ENCODE assay signal across 9 cellular contexts in genomic region chr10:6141296-6142151, GRCh38. TPM values are rescaled to one million over a fixed set of nuclear protein-coding genes. Genes with fewer than 3 reads are reported as not detected.
DNase-seq lines count a peak whose midpoint lies in the region; ATAC-seq and TF ChIP-seq lines count a peak whose summit lies in the region.
"Had no signal": no experiment of that assay in that cellular context is flagged by ENCODE, and none has a peak within 500 bp of the region (broad histone marks: within the 10 kb centered on the region; RNA-seq: fewer than 3 reads in every experiment).

No MANE protein-coding gene starts in this region.

- TF ChIP-seq CTCF in ascending aorta (IDR thresholded peaks at IDR 0.05) = no peak

- peaks cover 6 to 8% of the 10 kb centered on the region in 2 donors for H3K4me1 ChIP-seq in ascending aorta

- peaks cover 9% of the 10 kb centered on the region for H3K36me3 Mint-ChIP-seq in activated T-cell treated with anti-CD3 and anti-CD28 coated beads, Interleukin-2, amount 50 U/mL, for 24 hours (ENCODE audit: low read depth)

- no peaks in the 10 kb centered on the region for H3K9me3 Mint-ChIP-seq in activated T-cell treated with anti-CD3 and anti-CD28 coated beads, Interleukin-2, amount 50 U/mL, for 24 hours

- no peaks in the 10 kb centered on the region for H3K36me3 ChIP-seq in ascending aorta

- peak; percentile 78 for DNase-seq in activated T-cell treated with anti-CD3 and anti-CD28 coated beads, Interleukin-2, amount 50 U/mL, for 24 hours
- no peak for DNase-seq in activated T-cell treated with anti-CD3 and anti-CD28 coated beads for 4 hours
- DNase-seq in NCI-H146 treated with DMSO at 0.1 percent for 48 hours (lab: John Stamatoyannopoulos, UW; ENCODE audit: unreplicated experiment) = peak; percentile 27
- no peak for DNase-seq in ascending aorta (ENCODE audit: low spot score in 2 of 2)
- peak; percentile 73 for DNase-seq in medulla oblongata (ENCODE audit: extremely low spot score)
- DNase-seq in UCSD-AML1 (lab: John Stamatoyannopoulos, UW; ENCODE audit: unreplicated experiment) = no peak
- DNase-seq in NK-92 (lab: John Stamatoyannopoulos, UW; ENCODE audit: unreplicated experiment) = no peak

- H3K4me1 Mint-ChIP-seq in activated T-cell treated with anti-CD3 and anti-CD28 coated beads, Interleukin-2, amount 50 U/mL, for 24 hours (ENCODE audit: low read depth) = peaks cover 84% of the 10 kb centered on the region

- H3K27me3 ChIP-seq in ascending aorta = no peaks in the 10 kb centered on the region

- no peaks in the 10 kb centered on the region for H3K9me3 ChIP-seq in ascending aorta

- H3K4me3 Mint-ChIP-seq in activated T-cell treated with anti-CD3 and anti-CD28 coated beads, Interleukin-2, amount 50 U/mL, for 24 hours = peak overlapping the region; percentile 67

- intact Hi-C loops in ascending aorta (cut with DNase I) = no loop called here

- H3K4me3 ChIP-seq in ascending aorta = peak overlapping the region; percentile 39 to 63

- no peaks in the 10 kb centered on the region for H3K27me3 Mint-ChIP-seq in activated T-cell treated with anti-CD3 and anti-CD28 coated beads, Interleukin-2, amount 50 U/mL, for 24 hours

- ATAC-seq in HG02571 (IDR thresholded peaks at IDR 0.05; ENCODE audit: unreplicated experiment) = peak; percentile 44

- H3K27ac Mint-ChIP-seq in activated T-cell treated with anti-CD3 and anti-CD28 coated beads, Interleukin-2, amount 50 U/mL, for 24 hours = peak overlapping the region; percentile 97

- peak overlapping the region; percentile 12 to 63 for H3K27ac ChIP-seq in ascending aorta
- H3K27ac ChIP-seq: epithelial cell of prostate had no signal

RNA-seq across cellular contexts. Expression of gene RBM17, which starts 52.7 kb away (rescaled TPM):
- 22.7 TPM for total RNA-seq in ascending aorta

Comparison
In these comparisons a context has a peak if more than half of its experiments do, and no peak if none do; other contexts are left out.
1. DNase-seq: peak in activated T-cell treated with anti-CD3 and anti-CD28 coated beads, Interleukin-2, amount 50 U/mL, for 24 hours (single experiment), NCI-H146 treated with DMSO at 0.1 percent for 48 hours (single experiment) and medulla oblongata (single experiment); none in activated T-cell treated with anti-CD3 and anti-CD28 coated beads for 4 hours (single experiment), ascending aorta (0 of 2), UCSD-AML1 (single experiment) and NK-92 (single experiment).